In the genomic region with DNA sequence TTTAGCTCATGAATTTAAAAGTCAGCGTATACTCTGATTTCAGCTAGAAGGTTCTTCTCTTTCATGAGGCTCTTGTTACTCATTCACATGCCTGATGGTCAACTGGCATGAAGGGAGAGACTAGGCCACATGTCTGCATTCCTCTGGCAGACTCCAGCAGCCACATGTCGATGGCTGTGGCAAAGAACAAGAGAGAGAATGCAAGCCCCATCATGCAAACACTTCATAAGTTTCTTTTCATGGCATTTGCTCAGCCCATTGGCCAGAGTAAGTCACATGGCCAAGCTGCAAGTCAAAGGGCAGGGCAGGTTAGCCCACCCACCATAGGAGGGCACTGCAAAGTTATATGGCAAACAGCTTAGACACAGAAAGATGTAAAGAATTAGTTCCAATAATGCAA, we compare ENCODE assay signal across 12 cellular contexts. TPM values are rescaled to one million over a fixed set of nuclear protein-coding genes. Genes with fewer than 3 reads are reported as not detected.
DNase-seq lines count a peak whose midpoint lies in the region; ATAC-seq, FAIRE-seq and TF ChIP-seq lines count a peak whose summit lies in the region.
"Had no signal": no experiment of that assay in that cellular context is flagged by ENCODE, and none has a peak within 500 bp of the region (broad histone marks: within the 10 kb centered on the region; RNA-seq: fewer than 3 reads in every experiment).

No MANE protein-coding gene starts in this region.

- H3K9me3 Mint-ChIP-seq in activated CD4-positive, alpha-beta memory T cell treated with anti-CD3 and anti-CD28 coated beads, Interleukin-2, amount 10 ng/mL, durations not matched to agents 7 days and 5 days = no peaks in the 10 kb centered on the region

- H3K9me3 ChIP-seq in pancreas = peaks cover 0 to 3% (median 0%) of the 10 kb centered on the region in 4 donors

- POLR2A ChIA-PET in activated CD4-positive, alpha-beta memory T cell treated with anti-CD3 and anti-CD28 coated beads, Interleukin-2, amount 10 ng/mL, durations not matched to agents 7 days and 5 days (lab: Charles Lee) = no interaction called here
- POLR2A ChIA-PET in GM10248 (lab: Yijun Ruan, JAX) = no interaction called here

- peaks cover 4% of the 10 kb centered on the region for H3K36me3 Mint-ChIP-seq in activated CD4-positive, alpha-beta memory T cell treated with anti-CD3 and anti-CD28 coated beads, Interleukin-2, amount 10 ng/mL, durations not matched to agents 7 days and 5 days (ENCODE audit: low read depth)

- intact Hi-C loops in pancreas (cut with DNase I) = loop anchor here in 1 of 3 donors (10.0 kb wide), 1 partner anchor 588 kb away; no protein-coding TSS in a partner anchor

- H3K4me1 ChIP-seq in pancreas = peaks cover 8 to 15% (median 9%) of the 10 kb centered on the region in 3 donors

- CTCF ChIA-PET in activated CD4-positive, alpha-beta memory T cell treated with anti-CD3 and anti-CD28 coated beads, Interleukin-2, amount 10 ng/mL, durations not matched to agents 7 days and 5 days (lab: Charles Lee) = no interaction called here
- CTCF ChIA-PET in GM10248 (lab: Yijun Ruan, JAX) = no interaction called here

- no peaks in the 10 kb centered on the region for H3K27me3 Mint-ChIP-seq in activated CD4-positive, alpha-beta memory T cell treated with anti-CD3 and anti-CD28 coated beads, Interleukin-2, amount 10 ng/mL, durations not matched to agents 7 days and 5 days

- WGBS in pancreas, 2 donors = 90 to 92% methylated on average over 2 of the region's 2 CpGs

- H3K36me3 ChIP-seq in pancreas = no peaks in the 10 kb centered on the region

- no peaks in the 10 kb centered on the region for H3K4me1 Mint-ChIP-seq in activated CD4-positive, alpha-beta memory T cell treated with anti-CD3 and anti-CD28 coated beads, Interleukin-2, amount 10 ng/mL, durations not matched to agents 7 days and 5 days

- ATAC-seq in pancreas = no peak

- peak; percentile 64 for DNase-seq in AG09309 (ENCODE audit: low read depth)
- peak; percentile 47 for DNase-seq in HPDE6-E6E7 (ENCODE audit: extremely low spot score)
- peak; percentile 18 for DNase-seq in activated CD4-positive, alpha-beta memory T cell treated with anti-CD3 and anti-CD28 coated beads, Interleukin-2, amount 10 ng/mL, durations not matched to agents 7 days and 5 days
- peak; percentile 46 for DNase-seq in iris pigment epithelial cell (ENCODE audit: low read depth)
- DNase-seq in activated T-cell treated with anti-CD3 and anti-CD28 coated beads, Interleukin-2, amount 50 U/mL, for 48 hours = no peak
- DNase-seq in GM10248 (ENCODE audit: extremely low spot score) = no peak
- no peak for DNase-seq in hypothalamus (lab: John Stamatoyannopoulos, UW)
- no peak for DNase-seq in pancreas
- DNase-seq: esophagus squamous epithelium, NCI-H774 had no signal

- H3K4me3 ChIP-seq in AG09309 (ENCODE audit: control insufficient read depth, low read depth, low read length) = no peak overlapping the region
- no peak overlapping the region for H3K4me3 ChIP-seq in pancreas
- H3K4me3 ChIP-seq: esophagus squamous epithelium had no signal

- no peak overlapping the region for H3K27ac Mint-ChIP-seq in activated CD4-positive, alpha-beta memory T cell treated with anti-CD3 and anti-CD28 coated beads, Interleukin-2, amount 10 ng/mL, durations not matched to agents 7 days and 5 days

- no peak for TF ChIP-seq CTCF in AG09309 (IDR thresholded peaks at IDR 0.05; ENCODE audit: control insufficient read depth, insufficient read depth, low read depth, low read length, missing control alignments)
- no peak for TF ChIP-seq CTCF in GM10248 (IDR thresholded peaks at IDR 0.05; ENCODE audit: control extremely low read depth, extremely low read depth, low read depth, missing control alignments)
- no peak for TF ChIP-seq CTCF in pancreas (IDR thresholded peaks at IDR 0.05)

- H3K27me3 ChIP-seq in pancreas = no peaks in the 10 kb centered on the region
- H3K27me3 ChIP-seq: esophagus squamous epithelium had no signal

- no peak overlapping the region for H3K27ac ChIP-seq in pancreas
- H3K27ac ChIP-seq: esophagus squamous epithelium had no signal

- FAIRE-seq in pancreas (lab: Jason Lieb, UNC) = no peak

- no peak overlapping the region for H3K4me3 Mint-ChIP-seq in activated CD4-positive, alpha-beta memory T cell treated with anti-CD3 and anti-CD28 coated beads, Interleukin-2, amount 10 ng/mL, durations not matched to agents 7 days and 5 days

RNA-seq across cellular contexts. Expression of a gene that starts 5.4 kb away (rescaled TPM):
- not detected for total RNA-seq in activated CD4-positive, alpha-beta memory T cell treated with anti-CD3 and anti-CD28 coated beads, Interleukin-2, amount 10 ng/mL, durations not matched to agents 7 days and 5 days
- total RNA-seq in pancreas = not detected
- polyA plus RNA-seq in pancreas = not detected
- total RNA-seq: esophagus squamous epithelium had no signal
- polyA plus RNA-seq: adipose tissue, thymus had no signal

Comparison
In these comparisons a context has a peak if more than half of its experiments do, and no peak if none do; other contexts are left out.
1. DNase-seq: peak in AG09309 (single experiment), HPDE6-E6E7 (single experiment), activated CD4-positive, alpha-beta memory T cell treated with anti-CD3 and anti-CD28 coated beads, Interleukin-2, amount 10 ng/mL, durations not matched to agents 7 days and 5 days (single experiment) and iris pigment epithelial cell (single experiment); none in activated T-cell treated with anti-CD3 and anti-CD28 coated beads, Interleukin-2, amount 50 U/mL, for 48 hours (0 of 2), GM10248 (single experiment), hypothalamus (0 of 51) and pancreas (0 of 6).